15 cellular contexts compared by ENCODE assay signal in genomic region chr15:100029868-100030479, GRCh38.
A peak's percentile ranks its signal among the peaks of the same experiment; 100 is the strongest.
DNase-seq lines count a peak whose midpoint lies in the region; ATAC-seq and TF ChIP-seq lines count a peak whose summit lies in the region.
"Had no signal": no experiment of that assay in that cellular context is flagged by ENCODE, and none has a peak within 500 bp of the region (broad histone marks: within the 10 kb centered on the region; RNA-seq: fewer than 3 reads in every experiment).

No MANE protein-coding gene starts in this region.

- CTCF ChIA-PET in activated CD4-positive, alpha-beta T cell treated with anti-CD3 and anti-CD28 coated beads for 36 hours (lab: Charles Lee), result interaction anchor here (0.7 kb wide), 1 partner anchor 104 kb away, joined by 3 read pairs; no protein-coding TSS in a partner anchor

- H3K4me2 ChIP-seq in neural progenitor cell, result no peak overlapping the region
- H3K4me2 ChIP-seq: BLaER1 treated with 17β-estradiol and CSF1 and Interleukin-3, amounts not matched to agents 10 nM and 100 nM had no signal

- peaks cover 5% of the 10 kb centered on the region for H3K36me3 ChIP-seq in left ventricle myocardium inferior
- H3K36me3 ChIP-seq in heart right ventricle, result no peaks in the 10 kb centered on the region
- no peaks in the 10 kb centered on the region for H3K36me3 ChIP-seq in neural progenitor cell
- no peaks in the 10 kb centered on the region for H3K36me3 ChIP-seq in vagina
- H3K36me3 ChIP-seq: HAP-1 had no signal

- WGBS in heart right ventricle, 2 donors, result 81 to 82% methylated on average over 9 of the region's 9 CpGs

- H3K4me1 Mint-ChIP-seq in chondrocyte (ENCODE audit: low read depth) (peaks cover 64% of the 10 kb centered on the region), neural progenitor cell (no peaks in the 10 kb centered on the region)
- no peaks in the 10 kb centered on the region for H3K4me1 Mint-ChIP-seq in activated CD4-positive, alpha-beta T cell treated with anti-CD3 and anti-CD28 coated beads for 36 hours

- H3K27ac Mint-ChIP-seq in chondrocyte (ENCODE audit: unreplicated experiment) (peak overlapping the region; percentile 74), neural progenitor cell (peak overlapping the region; percentile 25)
- H3K27ac Mint-ChIP-seq in activated CD4-positive, alpha-beta T cell treated with anti-CD3 and anti-CD28 coated beads for 36 hours, result no peak overlapping the region
- H3K27ac Mint-ChIP-seq: CD4-positive, alpha-beta T cell had no signal

- intact Hi-C loops in left ventricle myocardium inferior (cut with micrococcal nuclease) (no loop called here), heart right ventricle (cut with DNase I) (loop anchor here in 1 of 10 donors (10.0 kb wide), 1 partner anchor 85 kb away; no protein-coding TSS in a partner anchor), vagina (cut with DNase I) (no loop called here)
- intact Hi-C loops in activated CD4-positive, alpha-beta T cell treated with anti-CD3 and anti-CD28 coated beads for 36 hours (cut with DNase I, micrococcal nuclease), result no loop called here

- H3K4me1 ChIP-seq in left ventricle myocardium inferior (peaks cover 49% of the 10 kb centered on the region), heart right ventricle (peaks cover 0 to 20% (median 0%) of the 10 kb centered on the region in 9 donors), neural progenitor cell (no peaks in the 10 kb centered on the region), vagina (peaks cover 28% of the 10 kb centered on the region)
- H3K4me1 ChIP-seq: BLaER1 treated with 17β-estradiol and CSF1 and Interleukin-3, amounts not matched to agents 10 nM and 100 nM; HAP-1 had no signal

- H4K20me1 ChIP-seq in neural progenitor cell (ENCODE audit: low read depth), result no peaks in the 10 kb centered on the region
- H4K20me1 ChIP-seq: BLaER1 treated with 17β-estradiol and CSF1 and Interleukin-3, amounts not matched to agents 10 nM and 100 nM had no signal

- no peak for TF ChIP-seq CTCF in left ventricle myocardium inferior (IDR thresholded peaks at IDR 0.05; ENCODE audit: borderline replicate concordance)
- TF ChIP-seq CTCF in heart right ventricle (IDR thresholded peaks at IDR 0.05), result no peak
- no peak for TF ChIP-seq CTCF in chondrocyte (IDR thresholded peaks at IDR 0.05)
- no peak for TF ChIP-seq CTCF in neural progenitor cell (IDR thresholded peaks at IDR 0.05)
- TF ChIP-seq CTCF in vagina (IDR thresholded peaks at IDR 0.05), result no peak

- no peaks in the 10 kb centered on the region for H3K79me2 ChIP-seq in neural progenitor cell (ENCODE audit: low read depth)

- H3K27me3 ChIP-seq in left ventricle myocardium inferior (ENCODE audit: low read depth), result no peaks in the 10 kb centered on the region
- H3K27me3 ChIP-seq in heart right ventricle, result no peaks in the 10 kb centered on the region
- no peaks in the 10 kb centered on the region for H3K27me3 ChIP-seq in neural progenitor cell
- no peaks in the 10 kb centered on the region for H3K27me3 ChIP-seq in vagina
- H3K27me3 ChIP-seq: BLaER1 treated with 17β-estradiol and CSF1 and Interleukin-3, amounts not matched to agents 10 nM and 100 nM had no signal

- peaks cover 10% of the 10 kb centered on the region for H3K9me3 Mint-ChIP-seq in chondrocyte (ENCODE audit: low read depth)
- peaks cover 26% of the 10 kb centered on the region for H3K9me3 Mint-ChIP-seq in neural progenitor cell
- H3K9me3 Mint-ChIP-seq in activated CD4-positive, alpha-beta T cell treated with anti-CD3 and anti-CD28 coated beads for 36 hours (ENCODE audit: low read depth), result peaks cover 14% of the 10 kb centered on the region

- POLR2A ChIA-PET in activated CD4-positive, alpha-beta T cell treated with anti-CD3 and anti-CD28 coated beads for 36 hours (lab: Charles Lee), result no interaction called here

- DNase-seq in left ventricle myocardium inferior (no peak), heart right ventricle (no peak), chondrocyte (ENCODE audit: low spot score) (no peak), neural progenitor cell (ENCODE audit: low spot score) (no peak), vagina (ENCODE audit: extremely low spot score in 2 of 2) (peak in 1 of 2 donors; percentile 69), HT-29 (ENCODE audit: low spot score) (no peak), GM19238 (ENCODE audit: insufficient read length, low spot score) (no peak)
- DNase-seq in activated CD4-positive, alpha-beta T cell treated with anti-CD3 and anti-CD28 coated beads for 36 hours, result no peak
- DNase-seq: ACHN; CD4-positive, alpha-beta T cell; DMS153; DMS79 treated with DMSO at 0.1 percent for 48 hours had no signal

- H3K27me3 Mint-ChIP-seq in chondrocyte (ENCODE audit: low read depth) (no peaks in the 10 kb centered on the region), neural progenitor cell (ENCODE audit: insufficient read depth, low read depth) (peaks cover 4% of the 10 kb centered on the region)
- no peaks in the 10 kb centered on the region for H3K27me3 Mint-ChIP-seq in activated CD4-positive, alpha-beta T cell treated with anti-CD3 and anti-CD28 coated beads for 36 hours
- H3K27me3 Mint-ChIP-seq: CD4-positive, alpha-beta T cell had no signal

- H3K4me3 Mint-ChIP-seq in chondrocyte (ENCODE audit: unreplicated experiment) (no peak overlapping the region), neural progenitor cell (no peak overlapping the region)
- H3K4me3 Mint-ChIP-seq in activated CD4-positive, alpha-beta T cell treated with anti-CD3 and anti-CD28 coated beads for 36 hours, result no peak overlapping the region
- H3K4me3 Mint-ChIP-seq: CD4-positive, alpha-beta T cell had no signal

- no peaks in the 10 kb centered on the region for H3F3A ChIP-seq in neural progenitor cell (ENCODE audit: low read depth)

- no peak overlapping the region for H3K9ac ChIP-seq in neural progenitor cell
- H3K9ac ChIP-seq: BLaER1 treated with 17β-estradiol and CSF1 and Interleukin-3, amounts not matched to agents 10 nM and 100 nM had no signal

- no peak for ATAC-seq in heart right ventricle
- no peak for ATAC-seq in activated CD4-positive, alpha-beta T cell treated with anti-CD3 and anti-CD28 coated beads for 36 hours
- ATAC-seq: HepG2 had no signal

- no peak for TF ChIP-seq POLR2A in vagina (IDR thresholded peaks at IDR 0.05)

- H3K27ac ChIP-seq in left ventricle myocardium inferior (replicated peaks), result peak overlapping the region; percentile 71
- no peak overlapping the region for H3K27ac ChIP-seq in heart right ventricle
- H3K27ac ChIP-seq in neural progenitor cell, result no peak overlapping the region
- peak overlapping the region; percentile 17 for H3K27ac ChIP-seq in vagina
- H3K27ac ChIP-seq: BLaER1 treated with 17β-estradiol and CSF1 and Interleukin-3, amounts not matched to agents 10 nM and 100 nM had no signal

- H3K9me3 ChIP-seq in left ventricle myocardium inferior (replicated peaks), result peaks cover 25% of the 10 kb centered on the region
- peaks cover 0 to 20% (median 8%) of the 10 kb centered on the region in 11 donors for H3K9me3 ChIP-seq in heart right ventricle
- no peaks in the 10 kb centered on the region for H3K9me3 ChIP-seq in neural progenitor cell (ENCODE audit: low read depth)
- no peaks in the 10 kb centered on the region for H3K9me3 ChIP-seq in vagina

- no peak overlapping the region for H2AFZ ChIP-seq in neural progenitor cell (replicated peaks)

- H3K36me3 Mint-ChIP-seq in chondrocyte (ENCODE audit: low read depth), result peaks cover 7% of the 10 kb centered on the region
- no peaks in the 10 kb centered on the region for H3K36me3 Mint-ChIP-seq in neural progenitor cell
- peaks cover 4% of the 10 kb centered on the region for H3K36me3 Mint-ChIP-seq in activated CD4-positive, alpha-beta T cell treated with anti-CD3 and anti-CD28 coated beads for 36 hours (ENCODE audit: low read depth)

- no peak overlapping the region for H3K4me3 ChIP-seq in left ventricle myocardium inferior
- H3K4me3 ChIP-seq in heart right ventricle, result no peak overlapping the region
- no peak overlapping the region for H3K4me3 ChIP-seq in neural progenitor cell
- H3K4me3 ChIP-seq in vagina, result no peak overlapping the region
- H3K4me3 ChIP-seq: BLaER1 treated with 17β-estradiol and CSF1 and Interleukin-3, amounts not matched to agents 10 nM and 100 nM; HAP-1 had no signal

Comparison
In these comparisons a context has a peak if more than half of its experiments do, and no peak if none do; other contexts are left out.
1. H3K27ac ChIP-seq: peak in left ventricle myocardium inferior (single experiment) and vagina (single experiment); none in heart right ventricle (0 of 10) and neural progenitor cell (single experiment).